Comparison of ENCODE assay signal across 8 cellular contexts in genomic region chr20:53914091-53914860, GRCh38.
DNase-seq lines count a peak whose midpoint lies in the region; ATAC-seq and TF ChIP-seq lines count a peak whose summit lies in the region.

No MANE protein-coding gene starts in this region.

- H3K4me3 ChIP-seq in BLaER1 (0 out of 2 replicates have a peak overlapping the region, but pooled peaks have one; percentile 74), upper lobe of right lung (no peak overlapping the region)

- H3K36me3 ChIP-seq in BLaER1 = 0 out of 2 replicates have a peak, but pooled peaks cover 5% of the 10 kb centered on the region
- H3K36me3 ChIP-seq in upper lobe of right lung = no peaks in the 10 kb centered on the region

- peak overlapping the region; percentile 98 to 100 (median 99) for H3K27ac Mint-ChIP-seq in nephron

- peaks cover 34% of the 10 kb centered on the region for H3K4me1 Mint-ChIP-seq in nephron

- peaks cover 4% of the 10 kb centered on the region for H3K9me3 Mint-ChIP-seq in nephron

- intact Hi-C loops in upper lobe of right lung (cut with DNase I) = loop anchor here (10.0 kb wide), 1 partner anchor 339 kb away; no protein-coding TSS in a partner anchor

- ATAC-seq in HG03571 (IDR thresholded peaks at IDR 0.05; ENCODE audit: unreplicated experiment) (no peak), upper lobe of right lung (no peak)

- peak overlapping the region; percentile 94 for H3K4me2 ChIP-seq in BLaER1

- H3K36me3 Mint-ChIP-seq in nephron (ENCODE audit: low read depth) = no peaks in the 10 kb centered on the region

- H3K27me3 ChIP-seq in BLaER1 (no peaks in the 10 kb centered on the region), upper lobe of right lung (no peaks in the 10 kb centered on the region)

- DNase-seq in LHCN-M2 (ENCODE audit: low read depth) = peak; percentile 80
- peak in 7 of 61 donors; percentile 5 to 42 (median 26) for DNase-seq in caudate nucleus (lab: John Stamatoyannopoulos, UW)
- DNase-seq in iPS-NIHi7 (ENCODE audit: extremely low spot score) = no peak
- DNase-seq in germinal center (ENCODE audit: low spot score) = no peak
- DNase-seq in upper lobe of right lung = no peak

- H3K4me1 ChIP-seq in BLaER1 (peaks cover 53% of the 10 kb centered on the region), upper lobe of right lung (peaks cover 29% of the 10 kb centered on the region)

- peaks cover 17% of the 10 kb centered on the region for H3K9me3 ChIP-seq in BLaER1
- H3K9me3 ChIP-seq in upper lobe of right lung = no peaks in the 10 kb centered on the region

- H3K4me3 Mint-ChIP-seq in nephron = peak overlapping the region; percentile 87 to 94 (median 94)

- H3K27ac ChIP-seq in BLaER1 (peak overlapping the region; percentile 89), caudate nucleus (ENCODE audit: low read depth, low read length) (peak overlapping the region; percentile 94), upper lobe of right lung (no peak overlapping the region)

- H4K20me1 ChIP-seq in BLaER1 = no peaks in the 10 kb centered on the region

- H3K27me3 Mint-ChIP-seq in nephron (ENCODE audit: low read depth) = no peaks in the 10 kb centered on the region

- no peak for TF ChIP-seq CTCF in nephron (IDR thresholded peaks at IDR 0.05; ENCODE audit: unreplicated experiment in 3 of 3)
- no peak for TF ChIP-seq CTCF in upper lobe of right lung (IDR thresholded peaks at IDR 0.05)

- no peak overlapping the region for H3K9ac ChIP-seq in BLaER1
